8 cellular contexts compared by ENCODE assay signal in genomic region chr5:180868960-180869359, GRCh38.
DNase-seq lines count a peak whose midpoint lies in the region; ATAC-seq and TF ChIP-seq lines count a peak whose summit lies in the region.

No MANE protein-coding gene starts in this region.

- TF ChIP-seq CTCF in HEK293 (tag by site-specific recombination; IDR thresholded peaks at IDR 0.05) = peak; percentile 59; the same call in 1 of the 2 replicates

- H3K4me3 ChIP-seq in HEK293 (ENCODE audit: low read depth, low read length) = no peak overlapping the region

- H3K36me3 ChIP-seq in HEK293 (ENCODE audit: control insufficient read depth in 2 of 2, insufficient read depth in 1 of 2, low read length in 2 of 2) = no peaks in the 10 kb centered on the region

- POLR2A ChIA-PET in HEK293 (lab: Yijun Ruan, JAX) = interaction anchor here (0.5 kb wide), 1 partner anchor 393 kb away, joined by 3 read pairs; no protein-coding TSS in a partner anchor

- no peaks in the 10 kb centered on the region for H3K4me1 ChIP-seq in HEK293 (ENCODE audit: control insufficient read depth, insufficient read depth, low read length)

- H3K27ac ChIP-seq in HEK293 (ENCODE audit: extremely low read depth, low read depth, low read length) = no peak overlapping the region

- no peak for ATAC-seq in HG03159 (IDR thresholded peaks at IDR 0.05; ENCODE audit: unreplicated experiment)

- no peaks in the 10 kb centered on the region for H3K9me3 ChIP-seq in HEK293 (ENCODE audit: control insufficient read depth, insufficient read depth, low read depth, low read length)

- DNase-seq in CD1c-positive myeloid dendritic cell (ENCODE audit: extremely low spot score) (peak; percentile 82), NCI-H345 (lab: John Stamatoyannopoulos, UW) (peak; percentile 89), kidney tubule cell (ENCODE audit: low spot score) (peak; percentile 74)
- peak; percentile 15 for DNase-seq in activated CD4-positive, CD25-positive, alpha-beta regulatory T cell treated with anti-CD3 and anti-CD28 coated beads, Interleukin-2, amount 50 U/mL, for 16 hours (ENCODE audit: low read depth, low spot score)
- DNase-seq in central memory CD4-positive, alpha-beta T cell = peak; percentile 36
- peak; percentile 67 for DNase-seq in stimulated activated CD4-positive, alpha-beta T cell treated with anti-CD3 and anti-CD28 coated beads, Interleukin-4, amount 100 ng/mL, for 1 hour

- CTCF ChIA-PET in HEK293 (lab: Yijun Ruan, JAX) = interaction anchor here (0.6 to 2.4 kb wide), 15 partner anchors 9 to 342 kb away, joined by 3 to 10 read pairs (median 4); no protein-coding TSS in a partner anchor

TF ChIP-seq in HEK293, 187 proteins besides CTCF, POLR2A, EP300 and RAD21 (continues in another document):
- 0 out of 2 replicates have a peak, but pooled peaks have one; percentile 18 for TF ChIP-seq ZNF518A (tag by site-specific recombination; conservative IDR thresholded peaks at IDR 0.05; ENCODE audit: low read depth)
- TF ChIP-seq ZIC2 (tag by site-specific recombination; IDR thresholded peaks at IDR 0.05) = no peak
- no peak for TF ChIP-seq ZNF704 (tag by site-specific recombination; IDR thresholded peaks at IDR 0.05)
- 0 out of 2 replicates have a peak, but pooled peaks have one; percentile 13 for TF ChIP-seq FEZF1 (tag by site-specific recombination; IDR thresholded peaks at IDR 0.05)
- TF ChIP-seq ZNF791 (tag by site-specific recombination; IDR thresholded peaks at IDR 0.05) = no peak
- TF ChIP-seq SCRT2 (tag by site-specific recombination; IDR thresholded peaks at IDR 0.05) = peak; percentile 95
- TF ChIP-seq ZNF830 (tag by site-specific recombination; IDR thresholded peaks at IDR 0.05; ENCODE audit: low read depth) = no peak
- TF ChIP-seq ZNF776 (tag by site-specific recombination; IDR thresholded peaks at IDR 0.05; ENCODE audit: borderline replicate concordance) = no peak
- TF ChIP-seq SP2 (tag by site-specific recombination; IDR thresholded peaks at IDR 0.05) = no peak
- peak; percentile 89 for TF ChIP-seq IKZF3 (tag by site-specific recombination; IDR thresholded peaks at IDR 0.05)
- TF ChIP-seq ZNF660 (tag by site-specific recombination; IDR thresholded peaks at IDR 0.05) = peak; percentile 83
- no peak for TF ChIP-seq ZNF692 (tag by site-specific recombination; IDR thresholded peaks at IDR 0.05)
- TF ChIP-seq ZSCAN5A (tag by site-specific recombination; IDR thresholded peaks at IDR 0.05) = no peak
- no peak for TF ChIP-seq KLF10 (tag by site-specific recombination; IDR thresholded peaks at IDR 0.05)
- 0 out of 2 replicates have a peak, but pooled peaks have one; percentile 34 for TF ChIP-seq ZFP37 (tag by site-specific recombination; IDR thresholded peaks at IDR 0.05)
- TF ChIP-seq ZNF654 (tag by site-specific recombination; IDR thresholded peaks at IDR 0.05; ENCODE audit: low read depth) = peak; percentile 57
- TF ChIP-seq ZNF2 (tag by site-specific recombination; IDR thresholded peaks at IDR 0.05) = 0 out of 2 replicates have a peak, but pooled peaks have one; percentile 47
- TF ChIP-seq ZBTB21 (tag by site-specific recombination; IDR thresholded peaks at IDR 0.05) = no peak
- TF ChIP-seq ZNF747 (tag by site-specific recombination; IDR thresholded peaks at IDR 0.05) = no peak
- TF ChIP-seq TSHZ1 (tag by site-specific recombination; IDR thresholded peaks at IDR 0.05; ENCODE audit: borderline replicate concordance) = no peak
- TF ChIP-seq ZSCAN30 (tag by site-specific recombination; IDR thresholded peaks at IDR 0.05) = no peak

Comparison
In these comparisons a context has a peak if more than half of its experiments do, and no peak if none do; other contexts are left out.
1. DNase-seq: peak in every context shown above with its lines; median percentile 89 in NCI-H345; 82 in CD1c-positive myeloid dendritic cell; 74 in kidney tubule cell; 67 in stimulated activated CD4-positive, alpha-beta T cell treated with anti-CD3 and anti-CD28 coated beads, Interleukin-4, amount 100 ng/mL, for 1 hour; 36 in central memory CD4-positive, alpha-beta T cell; 15 in activated CD4-positive, CD25-positive, alpha-beta regulatory T cell treated with anti-CD3 and anti-CD28 coated beads, Interleukin-2, amount 50 U/mL, for 16 hours.